In genomic region chr16:49492896-49493620, GRCh38 we compare ENCODE assay signal across 22 cellular contexts.
A peak's percentile ranks its signal among the peaks of the same experiment; 100 is the strongest.
DNase-seq lines count a peak whose midpoint lies in the region; ATAC-seq and TF ChIP-seq lines count a peak whose summit lies in the region.
"Had no signal": no experiment of that assay in that cellular context is flagged by ENCODE, and none has a peak within 500 bp of the region (broad histone marks: within the 10 kb centered on the region; RNA-seq: fewer than 3 reads in every experiment).

No MANE protein-coding gene starts in this region.

- TF ChIP-seq POLR2A in spleen (IDR thresholded peaks at IDR 0.05): no peak

- no peaks in the 10 kb centered on the region for H3K9me3 ChIP-seq in spleen
- H3K9me3 ChIP-seq: left lung, ovary, upper lobe of left lung had no signal

- BruUV-seq in Calu3 (replicated peaks; lab: Mats Ljungman, UMichigan): no TSS peak

- intact Hi-C loops in spleen (cut with DNase I; ENCODE audit: low total_unique reads): loop anchor here (10.0 kb wide), 1 partner anchor 102 kb away; no protein-coding TSS in a partner anchor
- intact Hi-C loops in Calu3 (cut with micrococcal nuclease; ENCODE audit: unreplicated experiment): no loop called here

- no peaks in the 10 kb centered on the region for H3K27me3 Mint-ChIP-seq in activated naive CD8-positive, alpha-beta T cell treated with anti-CD3 and anti-CD28 coated beads, Interleukin-2, amount 10 ng/mL, durations not matched to agents 7 days and 5 days
- no peaks in the 10 kb centered on the region for H3K27me3 Mint-ChIP-seq in activated naive CD8-positive, alpha-beta T cell treated with anti-CD3 and anti-CD28 coated beads, Interleukin-2, amount 50 U/mL, for 24 hours
- H3K27me3 Mint-ChIP-seq in glutamatergic neuron (ENCODE audit: unreplicated experiment) (peaks cover 24% of the 10 kb centered on the region), Calu3 (ENCODE audit: unreplicated experiment) (peaks cover 92% of the 10 kb centered on the region)
- H3K27me3 Mint-ChIP-seq in T-helper 2 cell treated with Interferon-gamma antibody and Interleukin-4, amounts not matched to agents 5 μg/mL and 100 μg/mL, for 36 hours (ENCODE audit: low read depth): no peaks in the 10 kb centered on the region
- H3K27me3 Mint-ChIP-seq: activated naive CD8-positive, alpha-beta T cell treated with anti-CD3 and anti-CD28 coated beads for 36 hours; naive thymus-derived CD4-positive, alpha-beta T cell had no signal

- no peaks in the 10 kb centered on the region for H3K9me3 Mint-ChIP-seq in activated naive CD8-positive, alpha-beta T cell treated with anti-CD3 and anti-CD28 coated beads, Interleukin-2, amount 10 ng/mL, durations not matched to agents 7 days and 5 days
- no peaks in the 10 kb centered on the region for H3K9me3 Mint-ChIP-seq in activated naive CD8-positive, alpha-beta T cell treated with anti-CD3 and anti-CD28 coated beads, Interleukin-2, amount 50 U/mL, for 24 hours
- H3K9me3 Mint-ChIP-seq in glutamatergic neuron (ENCODE audit: unreplicated experiment): peaks cover 30% of the 10 kb centered on the region
- no peaks in the 10 kb centered on the region for H3K9me3 Mint-ChIP-seq in Calu3 (ENCODE audit: low read depth, unreplicated experiment)
- no peaks in the 10 kb centered on the region for H3K9me3 Mint-ChIP-seq in T-helper 2 cell treated with Interferon-gamma antibody and Interleukin-4, amounts not matched to agents 5 μg/mL and 100 μg/mL, for 36 hours
- H3K9me3 Mint-ChIP-seq: activated CD4-positive, alpha-beta memory T cell treated with anti-CD3 and anti-CD28 coated beads for 36 hours; activated naive CD8-positive, alpha-beta T cell treated with anti-CD3 and anti-CD28 coated beads for 36 hours; activated T-helper 2 cell treated with anti-CD3 and anti-CD28 coated beads, Interferon-gamma antibody, Interleukin-2, Interleukin-4, amounts not matched to agents 10 μg/mL and 5 μg/mL and 100 μg/mL, durations not matched to agents 14 hours and 24 hours and 36 hours; WTC11 had no signal

- H3K27ac ChIP-seq in spleen: no peak overlapping the region
- H3K27ac ChIP-seq: C4-2B, left lung, PC-9 had no signal

- H3K4me1 ChIP-seq in spleen: peaks cover 0 to 15% (median 14%) of the 10 kb centered on the region in 6 donors

- H3K4me3 ChIP-seq in spleen: no peak overlapping the region
- H3K4me3 ChIP-seq: GM12878, PC-9 had no signal

- CTCF ChIA-PET in Calu3 (lab: Charles Lee): no interaction called here

- no peak for ATAC-seq in activated naive CD8-positive, alpha-beta T cell treated with anti-CD3 and anti-CD28 coated beads, Interleukin-2, amount 10 ng/mL, durations not matched to agents 7 days and 5 days (ENCODE audit: low read depth)
- ATAC-seq in activated naive CD8-positive, alpha-beta T cell treated with anti-CD3 and anti-CD28 coated beads, Interleukin-2, amount 50 U/mL, for 24 hours: no peak

- H3K36me3 ChIP-seq in spleen: no peaks in the 10 kb centered on the region
- H3K36me3 ChIP-seq: left lung, ovary, upper lobe of left lung had no signal

- peaks cover 0 to 14% (median 0%) of the 10 kb centered on the region in 7 donors for H3K27me3 ChIP-seq in spleen (replicated peaks in 1 of 7)
- H3K27me3 ChIP-seq: ovary, upper lobe of left lung had no signal

- TF ChIP-seq CTCF in glutamatergic neuron (IDR thresholded peaks at IDR 0.05; ENCODE audit: partially characterized antibody, unreplicated experiment): no peak
- TF ChIP-seq CTCF in spleen (IDR thresholded peaks at IDR 0.05 in 8 of 11, conservative IDR thresholded peaks at IDR 0.05 in 3 of 11): no peak
- TF ChIP-seq CTCF in Calu3 (IDR thresholded peaks at IDR 0.05; ENCODE audit: unreplicated experiment): no peak

- H3K4me3 Mint-ChIP-seq in activated naive CD8-positive, alpha-beta T cell treated with anti-CD3 and anti-CD28 coated beads, Interleukin-2, amount 10 ng/mL, durations not matched to agents 7 days and 5 days: no peak overlapping the region
- no peak overlapping the region for H3K4me3 Mint-ChIP-seq in activated naive CD8-positive, alpha-beta T cell treated with anti-CD3 and anti-CD28 coated beads, Interleukin-2, amount 50 U/mL, for 24 hours
- H3K4me3 Mint-ChIP-seq in glutamatergic neuron (ENCODE audit: unreplicated experiment) (peak overlapping the region; percentile 30), Calu3 (ENCODE audit: low read depth, unreplicated experiment) (no peak overlapping the region)
- H3K4me3 Mint-ChIP-seq in T-helper 2 cell treated with Interferon-gamma antibody and Interleukin-4, amounts not matched to agents 5 μg/mL and 100 μg/mL, for 36 hours: no peak overlapping the region
- H3K4me3 Mint-ChIP-seq: activated CD4-positive, alpha-beta memory T cell treated with anti-CD3 and anti-CD28 coated beads for 36 hours; activated naive CD8-positive, alpha-beta T cell treated with anti-CD3 and anti-CD28 coated beads for 36 hours; WTC11 had no signal

- peak; percentile 28 for DNase-seq in activated naive CD8-positive, alpha-beta T cell treated with anti-CD3 and anti-CD28 coated beads, Interleukin-2, amount 10 ng/mL, durations not matched to agents 7 days and 5 days
- DNase-seq in activated naive CD8-positive, alpha-beta T cell treated with anti-CD3 and anti-CD28 coated beads, Interleukin-2, amount 50 U/mL, for 24 hours: no peak
- DNase-seq in NCI-H524 treated with DMSO at 0.1 percent for 48 hours (lab: John Stamatoyannopoulos, UW): peak; percentile 59
- no peak for DNase-seq in glutamatergic neuron
- DNase-seq in spleen: peak; percentile 71
- no peak for DNase-seq in Calu3
- no peak for DNase-seq in T-helper 2 cell treated with Interferon-gamma antibody and Interleukin-4, amounts not matched to agents 5 μg/mL and 100 μg/mL, for 36 hours (ENCODE audit: low spot score)
- no peak for DNase-seq in activated CD8-positive, alpha-beta memory T cell treated with anti-CD3 and anti-CD28 coated beads, Interleukin-2, amount 50 U/mL, for 48 hours
- DNase-seq: GOT3; NK-92 treated with Interleukin-12 subunit alpha and Interleukin-12 subunit beta, amount 100 ng/mL, for 24 hours; PC-9; SIG-M5 had no signal

- WGBS in spleen, 5 donors: 92 to 98% (median 95%) methylated on average over 11 to 16 of the region's 16 CpGs

- no peak overlapping the region for H3K27ac Mint-ChIP-seq in activated naive CD8-positive, alpha-beta T cell treated with anti-CD3 and anti-CD28 coated beads, Interleukin-2, amount 10 ng/mL, durations not matched to agents 7 days and 5 days
- no peak overlapping the region for H3K27ac Mint-ChIP-seq in activated naive CD8-positive, alpha-beta T cell treated with anti-CD3 and anti-CD28 coated beads, Interleukin-2, amount 50 U/mL, for 24 hours
- H3K27ac Mint-ChIP-seq in glutamatergic neuron (ENCODE audit: unreplicated experiment): peak overlapping the region; percentile 24
- H3K27ac Mint-ChIP-seq in Calu3 (ENCODE audit: unreplicated experiment): no peak overlapping the region
- H3K27ac Mint-ChIP-seq in T-helper 2 cell treated with Interferon-gamma antibody and Interleukin-4, amounts not matched to agents 5 μg/mL and 100 μg/mL, for 36 hours: no peak overlapping the region
- H3K27ac Mint-ChIP-seq: activated CD4-positive, alpha-beta memory T cell treated with anti-CD3 and anti-CD28 coated beads for 36 hours; activated naive CD8-positive, alpha-beta T cell treated with anti-CD3 and anti-CD28 coated beads for 36 hours; activated T-helper 2 cell treated with anti-CD3 and anti-CD28 coated beads, Interferon-gamma antibody, Interleukin-2, Interleukin-4, amounts not matched to agents 10 μg/mL and 5 μg/mL and 100 μg/mL, durations not matched to agents 14 hours and 24 hours and 36 hours; WTC11 had no signal

- H3K4me1 Mint-ChIP-seq in activated naive CD8-positive, alpha-beta T cell treated with anti-CD3 and anti-CD28 coated beads, Interleukin-2, amount 10 ng/mL, durations not matched to agents 7 days and 5 days: no peaks in the 10 kb centered on the region
- no peaks in the 10 kb centered on the region for H3K4me1 Mint-ChIP-seq in activated naive CD8-positive, alpha-beta T cell treated with anti-CD3 and anti-CD28 coated beads, Interleukin-2, amount 50 U/mL, for 24 hours
- H3K4me1 Mint-ChIP-seq in glutamatergic neuron (ENCODE audit: low read depth, unreplicated experiment): peaks cover 22% of the 10 kb centered on the region
- H3K4me1 Mint-ChIP-seq in Calu3 (ENCODE audit: low read depth, unreplicated experiment): no peaks in the 10 kb centered on the region
- no peaks in the 10 kb centered on the region for H3K4me1 Mint-ChIP-seq in T-helper 2 cell treated with Interferon-gamma antibody and Interleukin-4, amounts not matched to agents 5 μg/mL and 100 μg/mL, for 36 hours (ENCODE audit: low read depth)
- H3K4me1 Mint-ChIP-seq: activated naive CD8-positive, alpha-beta T cell treated with anti-CD3 and anti-CD28 coated beads for 36 hours had no signal

- no peaks in the 10 kb centered on the region for H3K36me3 Mint-ChIP-seq in activated naive CD8-positive, alpha-beta T cell treated with anti-CD3 and anti-CD28 coated beads, Interleukin-2, amount 10 ng/mL, durations not matched to agents 7 days and 5 days
- H3K36me3 Mint-ChIP-seq in activated naive CD8-positive, alpha-beta T cell treated with anti-CD3 and anti-CD28 coated beads, Interleukin-2, amount 50 U/mL, for 24 hours (ENCODE audit: low read depth): no peaks in the 10 kb centered on the region
- H3K36me3 Mint-ChIP-seq in glutamatergic neuron (ENCODE audit: unreplicated experiment): no peaks in the 10 kb centered on the region
- H3K36me3 Mint-ChIP-seq in Calu3 (ENCODE audit: insufficient read depth, unreplicated experiment): peaks cover 5% of the 10 kb centered on the region
- no peaks in the 10 kb centered on the region for H3K36me3 Mint-ChIP-seq in T-helper 2 cell treated with Interferon-gamma antibody and Interleukin-4, amounts not matched to agents 5 μg/mL and 100 μg/mL, for 36 hours (ENCODE audit: low read depth)
- H3K36me3 Mint-ChIP-seq: activated CD4-positive, alpha-beta memory T cell treated with anti-CD3 and anti-CD28 coated beads for 36 hours; activated naive CD8-positive, alpha-beta T cell treated with anti-CD3 and anti-CD28 coated beads for 36 hours; naive thymus-derived CD4-positive, alpha-beta T cell; WTC11 had no signal

- POLR2A ChIA-PET in activated naive CD8-positive, alpha-beta T cell treated with anti-CD3 and anti-CD28 coated beads, Interleukin-2, amount 10 ng/mL, durations not matched to agents 7 days and 5 days (lab: Charles Lee): no interaction called here

Comparison
In these comparisons a context has a peak if more than half of its experiments do, and no peak if none do; other contexts are left out.
1. DNase-seq: peak in activated naive CD8-positive, alpha-beta T cell treated with anti-CD3 and anti-CD28 coated beads, Interleukin-2, amount 10 ng/mL, durations not matched to agents 7 days and 5 days (single experiment), NCI-H524 treated with DMSO at 0.1 percent for 48 hours (single experiment) and spleen (single experiment); none in activated naive CD8-positive, alpha-beta T cell treated with anti-CD3 and anti-CD28 coated beads, Interleukin-2, amount 50 U/mL, for 24 hours (single experiment), glutamatergic neuron (single experiment), Calu3 (single experiment), T-helper 2 cell treated with Interferon-gamma antibody and Interleukin-4, amounts not matched to agents 5 μg/mL and 100 μg/mL, for 36 hours (single experiment) and activated CD8-positive, alpha-beta memory T cell treated with anti-CD3 and anti-CD28 coated beads, Interleukin-2, amount 50 U/mL, for 48 hours (single experiment).